ENCODE assay signal across 8 cellular contexts in the genomic region with DNA sequence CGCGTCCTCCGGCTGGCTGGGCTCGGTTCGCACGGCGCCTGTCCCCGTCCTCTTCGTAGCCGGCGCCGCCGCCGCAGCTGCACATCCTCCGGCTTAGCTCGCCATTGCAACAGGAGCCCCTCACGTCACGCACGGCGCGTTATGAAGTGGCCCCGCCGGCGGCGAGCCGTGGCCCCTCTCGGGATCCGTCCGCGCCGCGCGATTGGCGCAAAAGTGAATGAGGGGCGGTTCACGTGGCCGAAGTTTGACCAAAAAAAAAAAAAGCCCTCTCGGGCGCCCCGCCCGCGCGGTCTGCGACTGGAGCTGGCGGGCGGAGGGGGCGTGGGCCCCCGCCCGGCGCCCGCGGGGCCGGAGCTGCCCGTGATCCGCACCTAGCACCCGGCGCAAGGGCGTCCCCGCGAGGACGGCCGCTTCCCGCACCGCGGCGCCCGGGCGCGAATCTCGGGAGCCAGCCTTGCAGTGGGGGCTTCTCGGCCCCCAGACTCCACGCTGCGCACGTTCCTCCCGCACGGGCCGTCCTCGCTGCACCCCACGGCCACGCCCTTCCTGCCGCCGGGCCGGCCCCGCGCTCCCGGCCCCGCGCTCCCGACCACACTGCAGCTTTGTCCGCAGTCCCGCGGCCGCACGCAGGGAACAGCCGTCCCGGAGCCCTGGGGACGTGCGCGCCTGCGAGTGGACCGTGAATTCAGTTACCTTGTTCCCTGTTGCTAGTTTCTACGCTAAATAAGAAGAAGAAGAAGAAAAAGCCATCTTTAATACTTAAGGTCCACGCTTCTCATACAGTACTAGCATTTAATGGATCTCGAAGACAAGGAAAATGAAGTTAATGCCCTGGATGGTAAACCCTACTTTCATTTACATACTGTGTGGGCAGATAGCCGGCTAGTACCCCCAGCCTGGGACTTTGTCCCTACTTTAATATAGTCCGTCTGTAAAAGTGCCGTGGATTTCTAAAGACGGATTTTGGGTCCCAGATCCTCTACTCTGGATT. TPM values are rescaled to one million over a fixed set of nuclear protein-coding genes. Genes with fewer than 3 reads are reported as not detected.
A peak's percentile ranks its signal among the peaks of the same experiment; 100 is the strongest.
DNase-seq lines count a peak whose midpoint lies in the region; ATAC-seq lines count a peak whose summit lies in the region.

A gene with protein sequence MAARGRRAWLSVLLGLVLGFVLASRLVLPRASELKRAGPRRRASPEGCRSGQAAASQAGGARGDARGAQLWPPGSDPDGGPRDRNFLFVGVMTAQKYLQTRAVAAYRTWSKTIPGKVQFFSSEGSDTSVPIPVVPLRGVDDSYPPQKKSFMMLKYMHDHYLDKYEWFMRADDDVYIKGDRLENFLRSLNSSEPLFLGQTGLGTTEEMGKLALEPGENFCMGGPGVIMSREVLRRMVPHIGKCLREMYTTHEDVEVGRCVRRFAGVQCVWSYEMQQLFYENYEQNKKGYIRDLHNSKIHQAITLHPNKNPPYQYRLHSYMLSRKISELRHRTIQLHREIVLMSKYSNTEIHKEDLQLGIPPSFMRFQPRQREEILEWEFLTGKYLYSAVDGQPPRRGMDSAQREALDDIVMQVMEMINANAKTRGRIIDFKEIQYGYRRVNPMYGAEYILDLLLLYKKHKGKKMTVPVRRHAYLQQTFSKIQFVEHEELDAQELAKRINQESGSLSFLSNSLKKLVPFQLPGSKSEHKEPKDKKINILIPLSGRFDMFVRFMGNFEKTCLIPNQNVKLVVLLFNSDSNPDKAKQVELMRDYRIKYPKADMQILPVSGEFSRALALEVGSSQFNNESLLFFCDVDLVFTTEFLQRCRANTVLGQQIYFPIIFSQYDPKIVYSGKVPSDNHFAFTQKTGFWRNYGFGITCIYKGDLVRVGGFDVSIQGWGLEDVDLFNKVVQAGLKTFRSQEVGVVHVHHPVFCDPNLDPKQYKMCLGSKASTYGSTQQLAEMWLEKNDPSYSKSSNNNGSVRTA (minus strand): TSS at position 219 of the 991 bp plus-strand sequence. CDS start 592 bp downstream, outside the sequence.

- peak; percentile 76 for ATAC-seq in HG03439 (IDR thresholded peaks at IDR 0.05; ENCODE audit: unreplicated experiment)
- peak; percentile 76 for ATAC-seq in activated CD8-positive, alpha-beta T cell treated with anti-CD3 and anti-CD28 coated beads, Interleukin-2, amount 10 ng/mL, durations not matched to agents 7 days and 5 days

- peak within 1 kb of the TSS; percentile 90 for H3K4me2 ChIP-seq in BLaER1

- peak within 1 kb of the TSS; percentile 92 for H3K27ac ChIP-seq in BLaER1
- no peak within 1 kb of the TSS for H3K27ac ChIP-seq in ectodermal cell (ENCODE audit: insufficient read depth, low read depth, low read length, poor library complexity, severe bottlenecking)

- H3K4me3 ChIP-seq in BLaER1: peak within 1 kb of the TSS; percentile 98
- H3K4me3 ChIP-seq in ectodermal cell (ENCODE audit: insufficient read depth, low read depth, low read length): peak within 1 kb of the TSS; percentile 64

- H3K4me1 ChIP-seq in BLaER1: peaks cover 54% of the 10 kb centered on the region
- H3K4me1 ChIP-seq in ectodermal cell (ENCODE audit: control insufficient read depth, insufficient read depth, low read length): peaks cover 26% of the 10 kb centered on the region

- 2 to 3% methylated on average over 107 of the region's 108 CpGs for WGBS in ectodermal cell, 2 experiments

- H3K9me3 ChIP-seq in BLaER1 (no peaks in the 10 kb centered on the region), ectodermal cell (ENCODE audit: control insufficient read depth, low read length) (no peaks in the 10 kb centered on the region)

- peak within 1 kb of the TSS; percentile 92 for H3K4me3 Mint-ChIP-seq in activated CD8-positive, alpha-beta T cell treated with anti-CD3 and anti-CD28 coated beads, Interleukin-2, amount 10 ng/mL, durations not matched to agents 7 days and 5 days

- peak within 1 kb of the TSS; percentile 89 for H3K9ac ChIP-seq in BLaER1

- H3K27me3 ChIP-seq in BLaER1 (no peaks in the 10 kb centered on the region), ectodermal cell (ENCODE audit: control insufficient read depth, insufficient read depth, low read length, poor library complexity, severe bottlenecking) (peaks cover 11% of the 10 kb centered on the region)

- peaks cover 34% of the 10 kb centered on the region for H3K36me3 Mint-ChIP-seq in activated CD8-positive, alpha-beta T cell treated with anti-CD3 and anti-CD28 coated beads, Interleukin-2, amount 10 ng/mL, durations not matched to agents 7 days and 5 days (ENCODE audit: low read depth)

- POLR2A ChIA-PET in activated CD8-positive, alpha-beta T cell treated with anti-CD3 and anti-CD28 coated beads, Interleukin-2, amount 10 ng/mL, durations not matched to agents 7 days and 5 days (lab: Charles Lee): interaction anchor here (0.6 to 3.6 kb wide), 11 partner anchors 8 to 240 kb away, joined by 3 to 40 read pairs (median 4); a partner anchor contains a TSS

- H4K20me1 ChIP-seq in BLaER1: peaks cover 40% of the 10 kb centered on the region

- CTCF ChIA-PET in activated CD8-positive, alpha-beta T cell treated with anti-CD3 and anti-CD28 coated beads, Interleukin-2, amount 10 ng/mL, durations not matched to agents 7 days and 5 days (lab: Charles Lee): interaction anchor here (0.7 to 9.3 kb wide), 10 partner anchors 8 to 390 kb away, joined by 3 to 235 read pairs (median 4); a partner anchor contains a TSS

- H3K36me3 ChIP-seq in BLaER1 (peaks cover 13% of the 10 kb centered on the region; the same call in 1 of the 2 replicates), ectodermal cell (ENCODE audit: control insufficient read depth, insufficient read depth, low read length) (no peaks in the 10 kb centered on the region)

- peak within 1 kb of the TSS; percentile 92 for H3K27ac Mint-ChIP-seq in activated CD8-positive, alpha-beta T cell treated with anti-CD3 and anti-CD28 coated beads, Interleukin-2, amount 10 ng/mL, durations not matched to agents 7 days and 5 days

- no peaks in the 10 kb centered on the region for H3K27me3 Mint-ChIP-seq in activated CD8-positive, alpha-beta T cell treated with anti-CD3 and anti-CD28 coated beads, Interleukin-2, amount 10 ng/mL, durations not matched to agents 7 days and 5 days (ENCODE audit: low read depth)

- H3K4me1 Mint-ChIP-seq in activated CD8-positive, alpha-beta T cell treated with anti-CD3 and anti-CD28 coated beads, Interleukin-2, amount 10 ng/mL, durations not matched to agents 7 days and 5 days (ENCODE audit: low read depth): peaks cover 71% of the 10 kb centered on the region

- H3K9me3 Mint-ChIP-seq in activated CD8-positive, alpha-beta T cell treated with anti-CD3 and anti-CD28 coated beads, Interleukin-2, amount 10 ng/mL, durations not matched to agents 7 days and 5 days (ENCODE audit: insufficient read depth): no peaks in the 10 kb centered on the region

- DNase-seq in GM19238 (ENCODE audit: insufficient read length, low spot score): peak; percentile 82
- DNase-seq in NCI-H774 (lab: John Stamatoyannopoulos, UW): peak; percentile 71
- DNase-seq in activated CD8-positive, alpha-beta T cell treated with anti-CD3 and anti-CD28 coated beads, Interleukin-2, amount 10 ng/mL, durations not matched to agents 7 days and 5 days: peak; percentile 92
- peak; percentile 96 to 97 for DNase-seq in lung microvascular endothelial cell (ENCODE audit: low read depth in 2 of 2)
- peak; percentile 68 to 74 (median 70) for DNase-seq in stimulated activated CD4-positive, alpha-beta T cell treated with anti-CD3 and anti-CD28 coated beads, TNF-alpha, amount 100 ng/mL, for 4 hours (ENCODE audit: low read depth in 3 of 3)

RNA-seq across cellular contexts. Expression of the gene that starts here (rescaled TPM):
- total RNA-seq in activated CD8-positive, alpha-beta T cell treated with anti-CD3 and anti-CD28 coated beads, Interleukin-2, amount 10 ng/mL, durations not matched to agents 7 days and 5 days: 10 to 100 TPM; 44.6 to 46.4 TPM
- polyA plus RNA-seq in ectodermal cell (2013, experiment 1 of 4): 33.5 TPM
- 36.6 TPM for polyA plus RNA-seq in ectodermal cell (2013, experiment 2 of 4)
- 23.3 TPM for polyA plus RNA-seq in ectodermal cell (2013, experiment 3 of 4)
- 26.0 TPM for polyA plus RNA-seq in ectodermal cell (2013, experiment 4 of 4)
- 22.2 and 31.9 TPM in 2 replicates for total RNA-seq in lung microvascular endothelial cell
